Comparison of ENCODE assay signal across 1 cellular context in the genomic region with DNA sequence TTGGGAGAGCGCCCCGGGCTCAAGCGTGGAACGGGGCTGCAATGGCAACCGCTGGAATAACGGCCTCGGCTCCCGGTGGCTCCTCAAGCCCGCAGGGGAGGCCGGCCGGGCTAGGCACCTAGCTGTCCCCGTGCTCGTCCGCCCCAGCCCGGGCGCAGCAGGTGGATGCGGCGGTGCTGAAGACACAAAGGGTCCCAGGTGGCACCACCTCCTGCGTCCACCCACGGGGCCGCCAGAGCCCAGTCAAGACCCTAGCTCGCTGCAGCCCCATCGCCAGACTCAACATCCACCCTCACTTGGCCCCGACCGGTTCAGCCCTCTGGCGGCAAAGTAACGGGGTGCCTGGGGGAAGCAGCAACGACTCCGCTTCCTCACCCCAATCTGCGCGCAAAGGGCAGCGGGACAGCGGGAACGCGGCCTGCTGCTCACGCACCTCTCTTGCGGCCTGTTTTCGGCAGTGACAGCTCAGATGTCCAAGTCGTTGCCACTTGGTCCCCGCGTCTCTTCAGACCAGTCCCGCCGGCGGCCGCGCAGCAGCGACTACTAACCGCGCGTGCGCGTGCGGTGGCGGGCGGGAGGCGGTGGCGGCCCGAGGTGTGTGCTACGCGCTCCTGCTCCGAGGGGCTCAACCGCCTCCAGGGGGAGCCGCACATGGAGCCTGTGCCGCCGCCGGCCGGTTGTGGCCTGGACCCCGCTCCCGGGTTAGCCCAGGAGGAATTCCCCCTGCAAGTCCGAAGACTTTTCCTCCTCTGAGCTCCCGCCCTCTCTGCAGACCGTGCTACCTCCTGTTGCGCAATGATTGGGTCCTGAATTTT.
TF ChIP-seq lines count a peak whose summit lies in the region.

CLGN (minus strand) TSS at position 545 of the 815 bp plus-strand sequence. CDS start 14,570 bp downstream, outside the sequence.

TF ChIP-seq in GM23338, 12 proteins besides CTCF, POLR2A, EP300 and RAD21 (continued from another document):
- TF ChIP-seq ZNF462 (CRISPR knock-in tag; IDR thresholded peaks at IDR 0.05): no peak
- no peak for TF ChIP-seq JUNB (IDR thresholded peaks at IDR 0.05; ENCODE audit: unreplicated experiment)
- TF ChIP-seq POLR2AphosphoS5 (IDR thresholded peaks at IDR 0.05; ENCODE audit: low read depth): peak; percentile 74
- no peak for TF ChIP-seq EZH2phosphoT487 (IDR thresholded peaks at IDR 0.05; ENCODE audit: unreplicated experiment)
- TF ChIP-seq, protein P1, sequence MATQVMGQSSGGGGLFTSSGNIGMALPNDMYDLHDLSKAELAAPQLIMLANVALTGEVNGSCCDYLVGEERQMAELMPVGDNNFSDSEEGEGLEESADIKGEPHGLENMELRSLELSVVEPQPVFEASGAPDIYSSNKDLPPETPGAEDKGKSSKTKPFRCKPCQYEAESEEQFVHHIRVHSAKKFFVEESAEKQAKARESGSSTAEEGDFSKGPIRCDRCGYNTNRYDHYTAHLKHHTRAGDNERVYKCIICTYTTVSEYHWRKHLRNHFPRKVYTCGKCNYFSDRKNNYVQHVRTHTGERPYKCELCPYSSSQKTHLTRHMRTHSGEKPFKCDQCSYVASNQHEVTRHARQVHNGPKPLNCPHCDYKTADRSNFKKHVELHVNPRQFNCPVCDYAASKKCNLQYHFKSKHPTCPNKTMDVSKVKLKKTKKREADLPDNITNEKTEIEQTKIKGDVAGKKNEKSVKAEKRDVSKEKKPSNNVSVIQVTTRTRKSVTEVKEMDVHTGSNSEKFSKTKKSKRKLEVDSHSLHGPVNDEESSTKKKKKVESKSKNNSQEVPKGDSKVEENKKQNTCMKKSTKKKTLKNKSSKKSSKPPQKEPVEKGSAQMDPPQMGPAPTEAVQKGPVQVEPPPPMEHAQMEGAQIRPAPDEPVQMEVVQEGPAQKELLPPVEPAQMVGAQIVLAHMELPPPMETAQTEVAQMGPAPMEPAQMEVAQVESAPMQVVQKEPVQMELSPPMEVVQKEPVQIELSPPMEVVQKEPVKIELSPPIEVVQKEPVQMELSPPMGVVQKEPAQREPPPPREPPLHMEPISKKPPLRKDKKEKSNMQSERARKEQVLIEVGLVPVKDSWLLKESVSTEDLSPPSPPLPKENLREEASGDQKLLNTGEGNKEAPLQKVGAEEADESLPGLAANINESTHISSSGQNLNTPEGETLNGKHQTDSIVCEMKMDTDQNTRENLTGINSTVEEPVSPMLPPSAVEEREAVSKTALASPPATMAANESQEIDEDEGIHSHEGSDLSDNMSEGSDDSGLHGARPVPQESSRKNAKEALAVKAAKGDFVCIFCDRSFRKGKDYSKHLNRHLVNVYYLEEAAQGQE (IDR thresholded peaks at IDR 0.05; ENCODE audit: unreplicated experiment): no peak
- TF ChIP-seq CREB1 (CRISPR knock-in tag; IDR thresholded peaks at IDR 0.05; ENCODE audit: low read depth): peak; percentile 48; the same call in 1 of the 2 replicates
- TF ChIP-seq, protein P2, sequence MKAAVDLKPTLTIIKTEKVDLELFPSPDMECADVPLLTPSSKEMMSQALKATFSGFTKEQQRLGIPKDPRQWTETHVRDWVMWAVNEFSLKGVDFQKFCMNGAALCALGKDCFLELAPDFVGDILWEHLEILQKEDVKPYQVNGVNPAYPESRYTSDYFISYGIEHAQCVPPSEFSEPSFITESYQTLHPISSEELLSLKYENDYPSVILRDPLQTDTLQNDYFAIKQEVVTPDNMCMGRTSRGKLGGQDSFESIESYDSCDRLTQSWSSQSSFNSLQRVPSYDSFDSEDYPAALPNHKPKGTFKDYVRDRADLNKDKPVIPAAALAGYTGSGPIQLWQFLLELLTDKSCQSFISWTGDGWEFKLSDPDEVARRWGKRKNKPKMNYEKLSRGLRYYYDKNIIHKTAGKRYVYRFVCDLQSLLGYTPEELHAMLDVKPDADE (IDR thresholded peaks at IDR 0.05): 0 out of 2 replicates have a peak, but pooled peaks have one; percentile 35
- no peak for TF ChIP-seq ZNF114 (CRISPR knock-in tag; IDR thresholded peaks at IDR 0.05)
- no peak for TF ChIP-seq EZH2 (IDR thresholded peaks at IDR 0.05; ENCODE audit: low read depth, unreplicated experiment)
